ENCODE assay signal across 8 cellular contexts in genomic region chr14:76644875-76645518, GRCh38.
A peak's percentile ranks its signal among the peaks of the same experiment; 100 is the strongest.
DNase-seq lines count a peak whose midpoint lies in the region; ATAC-seq and TF ChIP-seq lines count a peak whose summit lies in the region.

No MANE protein-coding gene starts in this region.

- TF ChIP-seq CTCF in GM12875 (IDR thresholded peaks at IDR 0.05; ENCODE audit: borderline replicate concordance, insufficient read depth, low read depth, low read length), result peak; percentile 62

- no peak overlapping the region for H3K4me3 ChIP-seq in GM12875 (ENCODE audit: low read depth, low read length)

- peak; percentile 62 for DNase-seq in Ammon's horn (ENCODE audit: low spot score)
- peak; percentile 31 for DNase-seq in NCI-H2227 treated with DMSO at 0.1 percent for 48 hours (lab: John Stamatoyannopoulos, UW)
- peak in 40 of 61 donors; percentile 2 to 54 (median 16) for DNase-seq in caudate nucleus (lab: John Stamatoyannopoulos, UW)
- peak; percentile 31 for DNase-seq in myocyte (ENCODE audit: low read depth)
- no peak for DNase-seq in central memory CD4-positive, alpha-beta T cell

- ATAC-seq in GM21576 (IDR thresholded peaks at IDR 0.05; ENCODE audit: unreplicated experiment), result no peak
- ATAC-seq in GM21529 (IDR thresholded peaks at IDR 0.05; ENCODE audit: unreplicated experiment), result no peak

- H3K27ac ChIP-seq in caudate nucleus (ENCODE audit: low read depth, low read length), result no peak overlapping the region
